In genomic region chr2:24049485-24050021, GRCh38 we compare ENCODE assay signal across 2 cellular contexts.
TF ChIP-seq lines count a peak whose summit lies in the region.

Gene FKBP1B, plus strand, starts transcription at chr2:24049741. Its CDS starts 109 bp downstream, at chr2:24049850.

TF ChIP-seq in WTC11, 78 proteins besides CTCF, POLR2A, EP300 and RAD21 (continued from another document and continues in another):
- TF ChIP-seq, protein P1, sequence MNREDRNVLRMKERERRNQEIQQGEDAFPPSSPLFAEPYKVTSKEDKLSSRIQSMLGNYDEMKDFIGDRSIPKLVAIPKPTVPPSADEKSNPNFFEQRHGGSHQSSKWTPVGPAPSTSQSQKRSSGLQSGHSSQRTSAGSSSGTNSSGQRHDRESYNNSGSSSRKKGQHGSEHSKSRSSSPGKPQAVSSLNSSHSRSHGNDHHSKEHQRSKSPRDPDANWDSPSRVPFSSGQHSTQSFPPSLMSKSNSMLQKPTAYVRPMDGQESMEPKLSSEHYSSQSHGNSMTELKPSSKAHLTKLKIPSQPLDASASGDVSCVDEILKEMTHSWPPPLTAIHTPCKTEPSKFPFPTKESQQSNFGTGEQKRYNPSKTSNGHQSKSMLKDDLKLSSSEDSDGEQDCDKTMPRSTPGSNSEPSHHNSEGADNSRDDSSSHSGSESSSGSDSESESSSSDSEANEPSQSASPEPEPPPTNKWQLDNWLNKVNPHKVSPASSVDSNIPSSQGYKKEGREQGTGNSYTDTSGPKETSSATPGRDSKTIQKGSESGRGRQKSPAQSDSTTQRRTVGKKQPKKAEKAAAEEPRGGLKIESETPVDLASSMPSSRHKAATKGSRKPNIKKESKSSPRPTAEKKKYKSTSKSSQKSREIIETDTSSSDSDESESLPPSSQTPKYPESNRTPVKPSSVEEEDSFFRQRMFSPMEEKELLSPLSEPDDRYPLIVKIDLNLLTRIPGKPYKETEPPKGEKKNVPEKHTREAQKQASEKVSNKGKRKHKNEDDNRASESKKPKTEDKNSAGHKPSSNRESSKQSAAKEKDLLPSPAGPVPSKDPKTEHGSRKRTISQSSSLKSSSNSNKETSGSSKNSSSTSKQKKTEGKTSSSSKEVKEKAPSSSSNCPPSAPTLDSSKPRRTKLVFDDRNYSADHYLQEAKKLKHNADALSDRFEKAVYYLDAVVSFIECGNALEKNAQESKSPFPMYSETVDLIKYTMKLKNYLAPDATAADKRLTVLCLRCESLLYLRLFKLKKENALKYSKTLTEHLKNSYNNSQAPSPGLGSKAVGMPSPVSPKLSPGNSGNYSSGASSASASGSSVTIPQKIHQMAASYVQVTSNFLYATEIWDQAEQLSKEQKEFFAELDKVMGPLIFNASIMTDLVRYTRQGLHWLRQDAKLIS (CRISPR knock-in tag; IDR thresholded peaks at IDR 0.05; ENCODE audit: borderline replicate concordance), result no peak
- TF ChIP-seq OVOL2 (CRISPR knock-in tag; IDR thresholded peaks at IDR 0.05; ENCODE audit: borderline replicate concordance), result no peak
- no peak for TF ChIP-seq NR1H2 (CRISPR knock-in tag; IDR thresholded peaks at IDR 0.05)
- TF ChIP-seq, protein P2, sequence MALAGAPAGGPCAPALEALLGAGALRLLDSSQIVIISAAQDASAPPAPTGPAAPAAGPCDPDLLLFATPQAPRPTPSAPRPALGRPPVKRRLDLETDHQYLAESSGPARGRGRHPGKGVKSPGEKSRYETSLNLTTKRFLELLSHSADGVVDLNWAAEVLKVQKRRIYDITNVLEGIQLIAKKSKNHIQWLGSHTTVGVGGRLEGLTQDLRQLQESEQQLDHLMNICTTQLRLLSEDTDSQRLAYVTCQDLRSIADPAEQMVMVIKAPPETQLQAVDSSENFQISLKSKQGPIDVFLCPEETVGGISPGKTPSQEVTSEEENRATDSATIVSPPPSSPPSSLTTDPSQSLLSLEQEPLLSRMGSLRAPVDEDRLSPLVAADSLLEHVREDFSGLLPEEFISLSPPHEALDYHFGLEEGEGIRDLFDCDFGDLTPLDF (CRISPR knock-in tag; IDR thresholded peaks at IDR 0.05), result no peak
- TF ChIP-seq RORB (CRISPR knock-in tag; IDR thresholded peaks at IDR 0.05), result no peak
- TF ChIP-seq CREB1 (CRISPR knock-in tag; IDR thresholded peaks at IDR 0.05), result no peak
- TF ChIP-seq, protein P3, sequence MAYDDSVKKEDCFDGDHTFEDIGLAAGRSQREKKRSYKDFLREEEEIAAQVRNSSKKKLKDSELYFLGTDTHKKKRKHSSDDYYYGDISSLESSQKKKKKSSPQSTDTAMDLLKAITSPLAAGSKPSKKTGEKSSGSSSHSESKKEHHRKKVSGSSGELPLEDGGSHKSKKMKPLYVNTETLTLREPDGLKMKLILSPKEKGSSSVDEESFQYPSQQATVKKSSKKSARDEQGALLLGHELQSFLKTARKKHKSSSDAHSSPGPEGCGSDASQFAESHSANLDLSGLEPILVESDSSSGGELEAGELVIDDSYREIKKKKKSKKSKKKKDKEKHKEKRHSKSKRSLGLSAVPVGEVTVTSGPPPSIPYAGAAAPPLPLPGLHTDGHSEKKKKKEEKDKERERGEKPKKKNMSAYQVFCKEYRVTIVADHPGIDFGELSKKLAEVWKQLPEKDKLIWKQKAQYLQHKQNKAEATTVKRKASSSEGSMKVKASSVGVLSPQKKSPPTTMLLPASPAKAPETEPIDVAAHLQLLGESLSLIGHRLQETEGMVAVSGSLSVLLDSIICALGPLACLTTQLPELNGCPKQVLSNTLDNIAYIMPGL (CRISPR knock-in tag; IDR thresholded peaks at IDR 0.05), result peak; percentile 18; the same call in 1 of the 2 replicates
- no peak for TF ChIP-seq KAT7 (CRISPR knock-in tag; IDR thresholded peaks at IDR 0.05; ENCODE audit: borderline replicate concordance)
- TF ChIP-seq, protein P4, sequence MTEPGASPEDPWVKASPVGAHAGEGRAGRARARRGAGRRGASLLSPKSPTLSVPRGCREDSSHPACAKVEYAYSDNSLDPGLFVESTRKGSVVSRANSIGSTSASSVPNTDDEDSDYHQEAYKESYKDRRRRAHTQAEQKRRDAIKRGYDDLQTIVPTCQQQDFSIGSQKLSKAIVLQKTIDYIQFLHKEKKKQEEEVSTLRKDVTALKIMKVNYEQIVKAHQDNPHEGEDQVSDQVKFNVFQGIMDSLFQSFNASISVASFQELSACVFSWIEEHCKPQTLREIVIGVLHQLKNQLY (CRISPR knock-in tag; IDR thresholded peaks at IDR 0.05), result no peak
- TF ChIP-seq NR3C1 (CRISPR knock-in tag; conservative IDR thresholded peaks at IDR 0.05; ENCODE audit: low read depth), result no peak
- TF ChIP-seq AR (CRISPR knock-in tag; IDR thresholded peaks at IDR 0.05), result no peak
- TF ChIP-seq FOXK1 (CRISPR knock-in tag; IDR thresholded peaks at IDR 0.05), result 0 out of 2 replicates have a peak, but pooled peaks have one; percentile 11
- no peak for TF ChIP-seq ZNF396 (CRISPR knock-in tag; IDR thresholded peaks at IDR 0.05; ENCODE audit: borderline replicate concordance)
- no peak for TF ChIP-seq NFATC4 (CRISPR knock-in tag; IDR thresholded peaks at IDR 0.05)
- no peak for TF ChIP-seq TEAD1 (CRISPR knock-in tag; IDR thresholded peaks at IDR 0.05)
- no peak for TF ChIP-seq EMX1 (CRISPR knock-in tag; IDR thresholded peaks at IDR 0.05)
- TF ChIP-seq SP1 (CRISPR knock-in tag; conservative IDR thresholded peaks at IDR 0.05), result peak; percentile 82
- TF ChIP-seq ETV6 (CRISPR knock-in tag; IDR thresholded peaks at IDR 0.05), result peak; percentile 66; the same call in 1 of the 2 replicates

TF ChIP-seq in HepG2, 621 proteins besides CTCF, POLR2A, EP300 and RAD21 (continued from another document and continues in another):
- TF ChIP-seq TAF1 (CRISPR knock-in tag; IDR thresholded peaks at IDR 0.05) (peak; percentile 78), FOXK1 (CRISPR knock-in tag; IDR thresholded peaks at IDR 0.05; ENCODE audit: borderline replicate concordance, low read depth) (no peak), GTF3A (CRISPR knock-in tag; conservative IDR thresholded peaks at IDR 0.05) (no peak), ZSCAN31 (CRISPR knock-in tag; IDR thresholded peaks at IDR 0.05; ENCODE audit: low read depth) (peak; percentile 69; the same call in 1 of the 2 replicates), ZNF557 (CRISPR knock-in tag; IDR thresholded peaks at IDR 0.05) (no peak), ZNF607 (CRISPR knock-in tag; IDR thresholded peaks at IDR 0.05; ENCODE audit: borderline replicate concordance) (0 out of 2 replicates have a peak, but pooled peaks have one; percentile 70), ZFP41 (CRISPR knock-in tag; IDR thresholded peaks at IDR 0.05; ENCODE audit: borderline replicate concordance) (no peak), ZNF646 (CRISPR knock-in tag; IDR thresholded peaks at IDR 0.05) (0 out of 2 replicates have a peak, but pooled peaks have one; percentile 15), KLF13 (CRISPR knock-in tag; IDR thresholded peaks at IDR 0.05) (no peak), SP1 (IDR thresholded peaks at IDR 0.05) (no peak), SP1 (CRISPR knock-in tag; IDR thresholded peaks at IDR 0.05) (peak; percentile 68), TRIM24 (CRISPR knock-in tag; IDR thresholded peaks at IDR 0.05) (no peak), ZNF256 (CRISPR knock-in tag; conservative IDR thresholded peaks at IDR 0.05) (no peak), ZNF615 (CRISPR knock-in tag; IDR thresholded peaks at IDR 0.05; ENCODE audit: borderline replicate concordance) (no peak), ZNF800 (CRISPR knock-in tag; IDR thresholded peaks at IDR 0.05) (no peak), ZNF567 (CRISPR knock-in tag; IDR thresholded peaks at IDR 0.05; ENCODE audit: borderline replicate concordance) (no peak)
- TF ChIP-seq, protein P5, sequence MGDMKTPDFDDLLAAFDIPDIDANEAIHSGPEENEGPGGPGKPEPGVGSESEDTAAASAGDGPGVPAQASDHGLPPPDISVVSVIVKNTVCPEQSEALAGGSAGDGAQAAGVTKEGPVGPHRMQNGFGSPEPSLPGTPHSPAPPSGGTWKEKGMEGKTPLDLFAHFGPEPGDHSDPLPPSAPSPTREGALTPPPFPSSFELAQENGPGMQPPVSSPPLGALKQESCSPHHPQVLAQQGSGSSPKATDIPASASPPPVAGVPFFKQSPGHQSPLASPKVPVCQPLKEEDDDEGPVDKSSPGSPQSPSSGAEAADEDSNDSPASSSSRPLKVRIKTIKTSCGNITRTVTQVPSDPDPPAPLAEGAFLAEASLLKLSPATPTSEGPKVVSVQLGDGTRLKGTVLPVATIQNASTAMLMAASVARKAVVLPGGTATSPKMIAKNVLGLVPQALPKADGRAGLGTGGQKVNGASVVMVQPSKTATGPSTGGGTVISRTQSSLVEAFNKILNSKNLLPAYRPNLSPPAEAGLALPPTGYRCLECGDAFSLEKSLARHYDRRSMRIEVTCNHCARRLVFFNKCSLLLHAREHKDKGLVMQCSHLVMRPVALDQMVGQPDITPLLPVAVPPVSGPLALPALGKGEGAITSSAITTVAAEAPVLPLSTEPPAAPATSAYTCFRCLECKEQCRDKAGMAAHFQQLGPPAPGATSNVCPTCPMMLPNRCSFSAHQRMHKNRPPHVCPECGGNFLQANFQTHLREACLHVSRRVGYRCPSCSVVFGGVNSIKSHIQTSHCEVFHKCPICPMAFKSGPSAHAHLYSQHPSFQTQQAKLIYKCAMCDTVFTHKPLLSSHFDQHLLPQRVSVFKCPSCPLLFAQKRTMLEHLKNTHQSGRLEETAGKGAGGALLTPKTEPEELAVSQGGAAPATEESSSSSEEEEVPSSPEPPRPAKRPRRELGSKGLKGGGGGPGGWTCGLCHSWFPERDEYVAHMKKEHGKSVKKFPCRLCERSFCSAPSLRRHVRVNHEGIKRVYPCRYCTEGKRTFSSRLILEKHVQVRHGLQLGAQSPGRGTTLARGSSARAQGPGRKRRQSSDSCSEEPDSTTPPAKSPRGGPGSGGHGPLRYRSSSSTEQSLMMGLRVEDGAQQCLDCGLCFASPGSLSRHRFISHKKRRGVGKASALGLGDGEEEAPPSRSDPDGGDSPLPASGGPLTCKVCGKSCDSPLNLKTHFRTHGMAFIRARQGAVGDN (CRISPR knock-in tag; IDR thresholded peaks at IDR 0.05), result peak; percentile 55
- TF ChIP-seq, protein P6, sequence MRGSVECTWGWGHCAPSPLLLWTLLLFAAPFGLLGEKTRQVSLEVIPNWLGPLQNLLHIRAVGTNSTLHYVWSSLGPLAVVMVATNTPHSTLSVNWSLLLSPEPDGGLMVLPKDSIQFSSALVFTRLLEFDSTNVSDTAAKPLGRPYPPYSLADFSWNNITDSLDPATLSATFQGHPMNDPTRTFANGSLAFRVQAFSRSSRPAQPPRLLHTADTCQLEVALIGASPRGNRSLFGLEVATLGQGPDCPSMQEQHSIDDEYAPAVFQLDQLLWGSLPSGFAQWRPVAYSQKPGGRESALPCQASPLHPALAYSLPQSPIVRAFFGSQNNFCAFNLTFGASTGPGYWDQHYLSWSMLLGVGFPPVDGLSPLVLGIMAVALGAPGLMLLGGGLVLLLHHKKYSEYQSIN (CRISPR knock-in tag; IDR thresholded peaks at IDR 0.05; ENCODE audit: borderline replicate concordance), result no peak
- TF ChIP-seq, protein P7, sequence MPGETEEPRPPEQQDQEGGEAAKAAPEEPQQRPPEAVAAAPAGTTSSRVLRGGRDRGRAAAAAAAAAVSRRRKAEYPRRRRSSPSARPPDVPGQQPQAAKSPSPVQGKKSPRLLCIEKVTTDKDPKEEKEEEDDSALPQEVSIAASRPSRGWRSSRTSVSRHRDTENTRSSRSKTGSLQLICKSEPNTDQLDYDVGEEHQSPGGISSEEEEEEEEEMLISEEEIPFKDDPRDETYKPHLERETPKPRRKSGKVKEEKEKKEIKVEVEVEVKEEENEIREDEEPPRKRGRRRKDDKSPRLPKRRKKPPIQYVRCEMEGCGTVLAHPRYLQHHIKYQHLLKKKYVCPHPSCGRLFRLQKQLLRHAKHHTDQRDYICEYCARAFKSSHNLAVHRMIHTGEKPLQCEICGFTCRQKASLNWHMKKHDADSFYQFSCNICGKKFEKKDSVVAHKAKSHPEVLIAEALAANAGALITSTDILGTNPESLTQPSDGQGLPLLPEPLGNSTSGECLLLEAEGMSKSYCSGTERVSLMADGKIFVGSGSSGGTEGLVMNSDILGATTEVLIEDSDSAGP (CRISPR knock-in tag; IDR thresholded peaks at IDR 0.05; ENCODE audit: borderline replicate concordance), result peak; percentile 40; the same call in 1 of the 2 replicates
